28 cellular contexts compared by ENCODE assay signal in genomic region chrX:134725103-134725690, GRCh38.
"Had no signal": no experiment of that assay in that cellular context is flagged by ENCODE, and none has a peak within 500 bp of the region (broad histone marks: within the 10 kb centered on the region; RNA-seq: fewer than 3 reads in every experiment).

No MANE protein-coding gene starts in this region.

- H3K36me3 ChIP-seq: left lung, lower lobe of right lung, ovary, prostate gland, stomach, thyroid gland, transverse colon, upper lobe of left lung had no signal

- H3K27ac ChIP-seq: left lung, lower lobe of right lung, ovary, prostate gland, skin epidermis, stomach, testis, thyroid gland, transverse colon, upper lobe of left lung had no signal

- H3K27me3 ChIP-seq: left lung, ovary, testis, thyroid gland, transverse colon, upper lobe of left lung had no signal

- H3K4me3 ChIP-seq: left lung, lower lobe of right lung, ovary, prostate gland, skin epidermis, stomach, testis, thyroid gland, transverse colon, upper lobe of left lung had no signal

- H3K4me1 Mint-ChIP-seq: immature natural killer cell; naive thymus-derived CD8-positive, alpha-beta T cell; stimulated activated naive B cell treated with anti-CD40 and anti-IgM and Interleukin-4, amounts not matched to agents 10 μg/mL and 1 μg/mL and 100 μg/mL, for 72 hours had no signal

- H3K4me1 ChIP-seq: left lung, lower lobe of right lung, prostate gland, stomach, testis, thyroid gland, transverse colon, upper lobe of left lung had no signal

- ATAC-seq: left colon; left lung; lower lobe of right lung; naive thymus-derived CD8-positive, alpha-beta T cell; right cardiac atrium; sciatic nerve; stimulated activated naive B cell treated with anti-CD40 and anti-IgM and Interleukin-4, amounts not matched to agents 10 μg/mL and 1 μg/mL and 100 μg/mL, for 72 hours; stimulated activated naive CD8-positive, alpha-beta T cell treated with anti-CD3 and anti-CD28 coated beads, Interleukin-15, Interleukin-2, amounts not matched to agents 100 U/mL and 50 U/mL, for 24 hours had no signal

- H3K27ac Mint-ChIP-seq: immature natural killer cell; naive thymus-derived CD8-positive, alpha-beta T cell; nephron progenitor cell; stimulated activated naive B cell treated with anti-CD40 and anti-IgM and Interleukin-4, amounts not matched to agents 10 μg/mL and 1 μg/mL and 100 μg/mL, for 72 hours had no signal

- DNase-seq: hypothalamus; immature natural killer cell; kidney; left colon; left lung; lower lobe of right lung; mammary epithelial cell; mesenchymal stem cell; naive thymus-derived CD8-positive, alpha-beta T cell; nephron progenitor cell; ovary; posterior cingulate gyrus; retina; right cardiac atrium; stimulated activated CD4-positive, alpha-beta T cell treated with anti-CD3 and anti-CD28 coated beads, Interleukin-12 subunit alpha, Interleukin-12 subunit beta, amount 100 ng/mL, for 4 hours; stimulated activated CD4-positive, alpha-beta T cell treated with anti-CD3 and anti-CD28 coated beads, Interleukin-15, amount 100 ng/mL, for 24 hours; stimulated activated CD4-positive, alpha-beta T cell treated with anti-CD3 and anti-CD28 coated beads, Interleukin-2, amount 100 ng/mL, for 24 hours; stimulated activated CD4-positive, alpha-beta T cell treated with anti-CD3 and anti-CD28 coated beads, Interleukin-4, amount 100 ng/mL, for 1 hour; stimulated activated naive B cell treated with anti-CD40 and anti-IgM and Interleukin-4, amounts not matched to agents 10 μg/mL and 1 μg/mL and 100 μg/mL, for 72 hours; stimulated activated naive CD8-positive, alpha-beta T cell treated with anti-CD3 and anti-CD28 coated beads, Interleukin-15, Interleukin-2, amounts not matched to agents 100 U/mL and 50 U/mL, for 24 hours; stomach; testis; thyroid gland; transverse colon; upper lobe of left lung had no signal

- H3K9me3 ChIP-seq: left lung, lower lobe of right lung, ovary, prostate gland, testis, thyroid gland, transverse colon, upper lobe of left lung had no signal

- H3K9me3 Mint-ChIP-seq: immature natural killer cell had no signal

- H3K36me3 Mint-ChIP-seq: immature natural killer cell; naive thymus-derived CD8-positive, alpha-beta T cell; stimulated activated naive B cell treated with anti-CD40 and anti-IgM and Interleukin-4, amounts not matched to agents 10 μg/mL and 1 μg/mL and 100 μg/mL, for 72 hours had no signal

- H3K4me3 Mint-ChIP-seq: immature natural killer cell; naive thymus-derived CD8-positive, alpha-beta T cell; nephron progenitor cell; stimulated activated naive B cell treated with anti-CD40 and anti-IgM and Interleukin-4, amounts not matched to agents 10 μg/mL and 1 μg/mL and 100 μg/mL, for 72 hours had no signal
